ENCODE assay signal across 8 cellular contexts in genomic region chr2:95231723-95232122, GRCh38. TPM values are rescaled to one million over a fixed set of nuclear protein-coding genes. Genes with fewer than 3 reads are reported as not detected.
DNase-seq lines count a peak whose midpoint lies in the region; ATAC-seq and TF ChIP-seq lines count a peak whose summit lies in the region.

No MANE protein-coding gene starts in this region.

- peak; percentile 15 for DNase-seq in NCI-H1436 (lab: John Stamatoyannopoulos, UW)
- no peak for DNase-seq in NCI-H1436 treated with DMSO at 0.1 percent for 48 hours (lab: John Stamatoyannopoulos, UW)
- peak; percentile 2 for DNase-seq in NCI-H748 treated with DMSO at 0.1 percent for 48 hours (lab: John Stamatoyannopoulos, UW)
- peak; percentile 84 for DNase-seq in kidney tubule cell (ENCODE audit: low spot score)
- DNase-seq in type B pancreatic cell (ENCODE audit: extremely low spot score, unreplicated experiment), result no peak

- TF ChIP-seq CTCF in brain (conservative IDR thresholded peaks at IDR 0.05), result peak; percentile 58 to 66
- peak; percentile 80 for TF ChIP-seq CTCF in type B pancreatic cell (conservative IDR thresholded peaks at IDR 0.05)

- ATAC-seq in HG02798 (IDR thresholded peaks at IDR 0.05; ENCODE audit: poor library complexity, unreplicated experiment) (peak; percentile 40), HG03139 (IDR thresholded peaks at IDR 0.05; ENCODE audit: unreplicated experiment) (no peak)

- H3K9me3 Mint-ChIP-seq in brain, result peaks cover 25 to 69% (median 30%) of the 10 kb centered on the region in 5 experiments
- no peaks in the 10 kb centered on the region for H3K9me3 Mint-ChIP-seq in type B pancreatic cell

- H3K36me3 Mint-ChIP-seq in brain (peaks cover 75% of the 10 kb centered on the region), type B pancreatic cell (peaks cover 4% of the 10 kb centered on the region)

- no peak overlapping the region for H3K27ac Mint-ChIP-seq in brain
- H3K27ac Mint-ChIP-seq in type B pancreatic cell, result no peak overlapping the region

- H3K4me1 Mint-ChIP-seq in brain (no peaks in the 10 kb centered on the region), type B pancreatic cell (ENCODE audit: unreplicated experiment) (no peaks in the 10 kb centered on the region)

- H3K27me3 Mint-ChIP-seq in brain (no peaks in the 10 kb centered on the region), type B pancreatic cell (no peaks in the 10 kb centered on the region)

- H3K4me3 Mint-ChIP-seq in brain (no peak overlapping the region), type B pancreatic cell (no peak overlapping the region)

RNA-seq across cellular contexts. Expression of gene ZNF892, which starts 24.4 kb away (rescaled TPM):
- polyA plus RNA-seq in brain (ENCODE audit: insufficient read depth, low read depth, low replicate concordance), result 2.1 TPM
- 7.2 and 14.0 TPM in 2 replicates for total RNA-seq in type B pancreatic cell (ENCODE audit: low replicate concordance)

RNA-seq across cellular contexts. Expression of gene PROM2, which starts 42.5 kb away (rescaled TPM):
- 1.7 TPM for polyA plus RNA-seq in brain (ENCODE audit: insufficient read depth, low read depth, low replicate concordance)
- 18.5 and 31.5 TPM in 2 replicates for total RNA-seq in type B pancreatic cell (ENCODE audit: low replicate concordance)

Comparison
In these comparisons a context has a peak if more than half of its experiments do, and no peak if none do; other contexts are left out.
1. DNase-seq: peak in NCI-H1436 (single experiment), NCI-H748 treated with DMSO at 0.1 percent for 48 hours (single experiment) and kidney tubule cell (single experiment); none in NCI-H1436 treated with DMSO at 0.1 percent for 48 hours (single experiment) and type B pancreatic cell (single experiment).